Comparison of ENCODE assay signal across 1 cellular context in the genomic region with DNA sequence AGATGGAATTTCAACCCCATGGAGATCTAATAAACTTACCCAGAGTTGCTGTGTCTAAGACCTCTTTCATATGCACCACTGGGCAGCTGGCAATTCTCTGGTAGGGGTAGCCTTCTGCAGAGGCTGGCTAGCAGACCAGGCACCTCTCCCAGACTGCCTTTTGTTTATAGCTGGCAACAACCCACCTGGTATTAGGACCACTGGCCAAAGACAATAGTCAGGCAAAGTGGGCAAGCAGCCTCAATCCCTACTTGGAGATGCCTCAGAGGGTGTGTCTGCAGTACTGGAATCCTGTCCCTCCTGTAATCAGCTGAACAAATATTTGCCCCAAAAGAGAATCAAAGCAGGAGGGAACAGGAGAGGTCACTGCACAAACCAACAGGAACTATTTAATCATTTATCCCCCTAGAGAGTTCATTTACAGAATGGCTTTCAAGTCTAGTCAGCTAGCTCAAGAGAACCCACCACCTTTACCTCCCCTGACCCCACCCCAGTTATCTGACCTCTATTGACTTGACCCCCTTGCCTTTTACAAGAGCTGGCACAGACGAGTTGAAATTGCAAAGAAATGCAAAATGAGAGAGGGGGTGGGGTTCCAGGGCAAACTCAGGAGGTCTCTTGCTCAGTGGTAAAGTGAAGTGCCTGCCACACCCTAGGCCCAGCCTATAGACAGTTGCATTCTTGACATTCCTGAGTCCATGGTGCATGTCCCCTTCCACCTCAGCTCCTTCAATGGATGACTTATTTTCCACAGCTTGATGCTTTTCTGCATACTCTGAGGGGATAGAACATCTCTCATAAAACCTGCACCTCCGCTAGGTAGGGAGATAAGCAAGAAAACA.
TF ChIP-seq lines count a peak whose summit lies in the region.

No MANE protein-coding gene starts in this region.

TF ChIP-seq in HepG2, 621 proteins besides CTCF, POLR2A, EP300 and RAD21 (continued from another document and continues in another):
- TF ChIP-seq, protein P1, sequence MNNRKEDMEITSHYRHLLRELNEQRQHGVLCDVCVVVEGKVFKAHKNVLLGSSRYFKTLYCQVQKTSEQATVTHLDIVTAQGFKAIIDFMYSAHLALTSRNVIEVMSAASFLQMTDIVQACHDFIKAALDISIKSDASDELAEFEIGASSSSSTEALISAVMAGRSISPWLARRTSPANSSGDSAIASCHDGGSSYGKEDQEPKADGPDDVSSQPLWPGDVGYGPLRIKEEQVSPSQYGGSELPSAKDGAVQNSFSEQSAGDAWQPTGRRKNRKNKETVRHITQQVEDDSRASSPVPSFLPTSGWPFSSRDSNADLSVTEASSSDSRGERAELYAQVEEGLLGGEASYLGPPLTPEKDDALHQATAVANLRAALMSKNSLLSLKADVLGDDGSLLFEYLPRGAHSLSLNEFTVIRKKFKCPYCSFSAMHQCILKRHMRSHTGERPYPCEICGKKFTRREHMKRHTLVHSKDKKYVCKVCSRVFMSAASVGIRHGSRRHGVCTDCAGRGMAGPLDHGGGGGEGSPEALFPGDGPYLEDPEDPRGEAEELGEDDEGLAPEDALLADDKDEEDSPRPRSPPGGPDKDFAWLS (CRISPR knock-in tag; IDR thresholded peaks at IDR 0.05; ENCODE audit: borderline replicate concordance), result peak; percentile 96
- no peak; the same call in none of the 2 replicates for TF ChIP-seq HNRNPL (IDR thresholded peaks at IDR 0.05; ENCODE audit: low read depth, low read length)
- peak; percentile 77 for TF ChIP-seq THAP11 (CRISPR knock-in tag; IDR thresholded peaks at IDR 0.05)
- peak; percentile 92; the same call in 1 of the 2 replicates for TF ChIP-seq NFATC3 (CRISPR knock-in tag; IDR thresholded peaks at IDR 0.05)
- TF ChIP-seq, protein P2, sequence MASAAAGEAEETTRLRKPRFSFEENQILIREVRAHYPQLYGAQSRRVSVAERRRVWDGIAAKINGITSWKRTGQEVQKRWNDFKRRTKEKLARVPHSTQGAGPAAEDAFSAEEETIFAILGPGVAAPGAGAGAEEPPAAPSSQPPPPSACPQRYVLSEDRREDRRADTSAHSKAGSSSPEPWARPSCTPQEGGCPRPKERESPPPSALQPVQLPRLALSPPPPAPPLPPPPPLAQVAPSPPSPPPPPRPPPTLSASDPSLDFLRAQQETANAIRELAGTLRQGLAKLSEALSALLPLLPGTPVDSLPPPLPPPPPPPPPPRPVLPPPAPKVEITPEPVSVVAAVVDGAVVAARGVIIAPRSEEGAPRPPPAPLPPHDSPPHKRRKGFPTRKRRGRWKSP (CRISPR knock-in tag; IDR thresholded peaks at IDR 0.05), result peak; percentile 82; the same call in 1 of the 2 replicates
- no peak for TF ChIP-seq ZFP62 (CRISPR knock-in tag; IDR thresholded peaks at IDR 0.05)
- peak; percentile 71; the same call in 1 of the 2 replicates for TF ChIP-seq ZNF160 (CRISPR knock-in tag; IDR thresholded peaks at IDR 0.05)
- TF ChIP-seq, protein P3, sequence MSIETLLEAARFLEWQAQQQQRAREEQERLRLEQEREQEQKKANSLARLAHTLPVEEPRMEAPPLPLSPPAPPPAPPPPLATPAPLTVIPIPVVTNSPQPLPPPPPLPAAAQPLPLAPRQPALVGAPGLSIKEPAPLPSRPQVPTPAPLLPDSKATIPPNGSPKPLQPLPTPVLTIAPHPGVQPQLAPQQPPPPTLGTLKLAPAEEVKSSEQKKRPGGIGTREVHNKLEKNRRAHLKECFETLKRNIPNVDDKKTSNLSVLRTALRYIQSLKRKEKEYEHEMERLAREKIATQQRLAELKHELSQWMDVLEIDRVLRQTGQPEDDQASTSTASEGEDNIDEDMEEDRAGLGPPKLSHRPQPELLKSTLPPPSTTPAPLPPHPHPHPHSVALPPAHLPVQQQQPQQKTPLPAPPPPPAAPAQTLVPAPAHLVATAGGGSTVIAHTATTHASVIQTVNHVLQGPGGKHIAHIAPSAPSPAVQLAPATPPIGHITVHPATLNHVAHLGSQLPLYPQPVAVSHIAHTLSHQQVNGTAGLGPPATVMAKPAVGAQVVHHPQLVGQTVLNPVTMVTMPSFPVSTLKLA (IDR thresholded peaks at IDR 0.05), result 0 out of 2 replicates have a peak, but pooled peaks have one; percentile 11
- TF ChIP-seq SP2 (CRISPR knock-in tag; IDR thresholded peaks at IDR 0.05), result no peak
- TF ChIP-seq, protein P4, sequence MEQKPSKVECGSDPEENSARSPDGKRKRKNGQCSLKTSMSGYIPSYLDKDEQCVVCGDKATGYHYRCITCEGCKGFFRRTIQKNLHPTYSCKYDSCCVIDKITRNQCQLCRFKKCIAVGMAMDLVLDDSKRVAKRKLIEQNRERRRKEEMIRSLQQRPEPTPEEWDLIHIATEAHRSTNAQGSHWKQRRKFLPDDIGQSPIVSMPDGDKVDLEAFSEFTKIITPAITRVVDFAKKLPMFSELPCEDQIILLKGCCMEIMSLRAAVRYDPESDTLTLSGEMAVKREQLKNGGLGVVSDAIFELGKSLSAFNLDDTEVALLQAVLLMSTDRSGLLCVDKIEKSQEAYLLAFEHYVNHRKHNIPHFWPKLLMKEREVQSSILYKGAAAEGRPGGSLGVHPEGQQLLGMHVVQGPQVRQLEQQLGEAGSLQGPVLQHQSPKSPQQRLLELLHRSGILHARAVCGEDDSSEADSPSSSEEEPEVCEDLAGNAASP (CRISPR knock-in tag; IDR thresholded peaks at IDR 0.05; ENCODE audit: borderline replicate concordance), result peak; percentile 100
- 0 out of 2 replicates have a peak, but pooled peaks have one; percentile 42 for TF ChIP-seq NCOA5 (CRISPR knock-in tag; IDR thresholded peaks at IDR 0.05)
- TF ChIP-seq ZNF546 (CRISPR knock-in tag; conservative IDR thresholded peaks at IDR 0.05), result 0 out of 2 replicates have a peak, but pooled peaks have one; percentile 85
- TF ChIP-seq ZNF790 (CRISPR knock-in tag; IDR thresholded peaks at IDR 0.05; ENCODE audit: borderline replicate concordance), result no peak
- peak; percentile 71 for TF ChIP-seq ZFX (CRISPR knock-in tag; IDR thresholded peaks at IDR 0.05; ENCODE audit: low read depth)
- no peak for TF ChIP-seq ZNF274 (CRISPR knock-in tag; IDR thresholded peaks at IDR 0.05)
- TF ChIP-seq, protein P5, sequence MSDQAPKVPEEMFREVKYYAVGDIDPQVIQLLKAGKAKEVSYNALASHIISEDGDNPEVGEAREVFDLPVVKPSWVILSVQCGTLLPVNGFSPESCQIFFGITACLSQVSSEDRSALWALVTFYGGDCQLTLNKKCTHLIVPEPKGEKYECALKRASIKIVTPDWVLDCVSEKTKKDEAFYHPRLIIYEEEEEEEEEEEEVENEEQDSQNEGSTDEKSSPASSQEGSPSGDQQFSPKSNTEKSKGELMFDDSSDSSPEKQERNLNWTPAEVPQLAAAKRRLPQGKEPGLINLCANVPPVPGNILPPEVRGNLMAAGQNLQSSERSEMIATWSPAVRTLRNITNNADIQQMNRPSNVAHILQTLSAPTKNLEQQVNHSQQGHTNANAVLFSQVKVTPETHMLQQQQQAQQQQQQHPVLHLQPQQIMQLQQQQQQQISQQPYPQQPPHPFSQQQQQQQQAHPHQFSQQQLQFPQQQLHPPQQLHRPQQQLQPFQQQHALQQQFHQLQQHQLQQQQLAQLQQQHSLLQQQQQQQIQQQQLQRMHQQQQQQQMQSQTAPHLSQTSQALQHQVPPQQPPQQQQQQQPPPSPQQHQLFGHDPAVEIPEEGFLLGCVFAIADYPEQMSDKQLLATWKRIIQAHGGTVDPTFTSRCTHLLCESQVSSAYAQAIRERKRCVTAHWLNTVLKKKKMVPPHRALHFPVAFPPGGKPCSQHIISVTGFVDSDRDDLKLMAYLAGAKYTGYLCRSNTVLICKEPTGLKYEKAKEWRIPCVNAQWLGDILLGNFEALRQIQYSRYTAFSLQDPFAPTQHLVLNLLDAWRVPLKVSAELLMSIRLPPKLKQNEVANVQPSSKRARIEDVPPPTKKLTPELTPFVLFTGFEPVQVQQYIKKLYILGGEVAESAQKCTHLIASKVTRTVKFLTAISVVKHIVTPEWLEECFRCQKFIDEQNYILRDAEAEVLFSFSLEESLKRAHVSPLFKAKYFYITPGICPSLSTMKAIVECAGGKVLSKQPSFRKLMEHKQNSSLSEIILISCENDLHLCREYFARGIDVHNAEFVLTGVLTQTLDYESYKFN (CRISPR knock-in tag; conservative IDR thresholded peaks at IDR 0.05), result peak; percentile 96
- TF ChIP-seq, protein P6, sequence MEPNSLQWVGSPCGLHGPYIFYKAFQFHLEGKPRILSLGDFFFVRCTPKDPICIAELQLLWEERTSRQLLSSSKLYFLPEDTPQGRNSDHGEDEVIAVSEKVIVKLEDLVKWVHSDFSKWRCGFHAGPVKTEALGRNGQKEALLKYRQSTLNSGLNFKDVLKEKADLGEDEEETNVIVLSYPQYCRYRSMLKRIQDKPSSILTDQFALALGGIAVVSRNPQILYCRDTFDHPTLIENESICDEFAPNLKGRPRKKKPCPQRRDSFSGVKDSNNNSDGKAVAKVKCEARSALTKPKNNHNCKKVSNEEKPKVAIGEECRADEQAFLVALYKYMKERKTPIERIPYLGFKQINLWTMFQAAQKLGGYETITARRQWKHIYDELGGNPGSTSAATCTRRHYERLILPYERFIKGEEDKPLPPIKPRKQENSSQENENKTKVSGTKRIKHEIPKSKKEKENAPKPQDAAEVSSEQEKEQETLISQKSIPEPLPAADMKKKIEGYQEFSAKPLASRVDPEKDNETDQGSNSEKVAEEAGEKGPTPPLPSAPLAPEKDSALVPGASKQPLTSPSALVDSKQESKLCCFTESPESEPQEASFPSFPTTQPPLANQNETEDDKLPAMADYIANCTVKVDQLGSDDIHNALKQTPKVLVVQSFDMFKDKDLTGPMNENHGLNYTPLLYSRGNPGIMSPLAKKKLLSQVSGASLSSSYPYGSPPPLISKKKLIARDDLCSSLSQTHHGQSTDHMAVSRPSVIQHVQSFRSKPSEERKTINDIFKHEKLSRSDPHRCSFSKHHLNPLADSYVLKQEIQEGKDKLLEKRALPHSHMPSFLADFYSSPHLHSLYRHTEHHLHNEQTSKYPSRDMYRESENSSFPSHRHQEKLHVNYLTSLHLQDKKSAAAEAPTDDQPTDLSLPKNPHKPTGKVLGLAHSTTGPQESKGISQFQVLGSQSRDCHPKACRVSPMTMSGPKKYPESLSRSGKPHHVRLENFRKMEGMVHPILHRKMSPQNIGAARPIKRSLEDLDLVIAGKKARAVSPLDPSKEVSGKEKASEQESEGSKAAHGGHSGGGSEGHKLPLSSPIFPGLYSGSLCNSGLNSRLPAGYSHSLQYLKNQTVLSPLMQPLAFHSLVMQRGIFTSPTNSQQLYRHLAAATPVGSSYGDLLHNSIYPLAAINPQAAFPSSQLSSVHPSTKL (CRISPR knock-in tag; IDR thresholded peaks at IDR 0.05), result peak; percentile 97
- TF ChIP-seq SP140L (CRISPR knock-in tag; IDR thresholded peaks at IDR 0.05; ENCODE audit: borderline replicate concordance), result no peak
- TF ChIP-seq, protein P7, sequence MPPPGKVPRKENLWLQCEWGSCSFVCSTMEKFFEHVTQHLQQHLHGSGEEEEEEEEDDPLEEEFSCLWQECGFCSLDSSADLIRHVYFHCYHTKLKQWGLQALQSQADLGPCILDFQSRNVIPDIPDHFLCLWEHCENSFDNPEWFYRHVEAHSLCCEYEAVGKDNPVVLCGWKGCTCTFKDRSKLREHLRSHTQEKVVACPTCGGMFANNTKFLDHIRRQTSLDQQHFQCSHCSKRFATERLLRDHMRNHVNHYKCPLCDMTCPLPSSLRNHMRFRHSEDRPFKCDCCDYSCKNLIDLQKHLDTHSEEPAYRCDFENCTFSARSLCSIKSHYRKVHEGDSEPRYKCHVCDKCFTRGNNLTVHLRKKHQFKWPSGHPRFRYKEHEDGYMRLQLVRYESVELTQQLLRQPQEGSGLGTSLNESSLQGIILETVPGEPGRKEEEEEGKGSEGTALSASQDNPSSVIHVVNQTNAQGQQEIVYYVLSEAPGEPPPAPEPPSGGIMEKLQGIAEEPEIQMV (CRISPR knock-in tag; IDR thresholded peaks at IDR 0.05; ENCODE audit: low read depth), result no peak
- TF ChIP-seq ATF7-NPFF (CRISPR knock-in tag; IDR thresholded peaks at IDR 0.05; ENCODE audit: low read depth), result 0 out of 2 replicates have a peak, but pooled peaks have one; percentile 56
- TF ChIP-seq KLF6 (CRISPR knock-in tag; IDR thresholded peaks at IDR 0.05), result peak; percentile 90
- TF ChIP-seq TEAD3 (CRISPR knock-in tag; optimal IDR thresholded peaks at IDR 0.05; ENCODE audit: borderline replicate concordance), result peak; percentile 97
- no peak for TF ChIP-seq HOXA9 (CRISPR knock-in tag; IDR thresholded peaks at IDR 0.05; ENCODE audit: borderline replicate concordance)
- TF ChIP-seq ZNF138 (CRISPR knock-in tag; IDR thresholded peaks at IDR 0.05; ENCODE audit: low read depth), result peak; percentile 92
- no peak; the same call in 1 of the 2 replicates for TF ChIP-seq MYNN (CRISPR knock-in tag; IDR thresholded peaks at IDR 0.05; ENCODE audit: low read depth)
- TF ChIP-seq, protein P8, sequence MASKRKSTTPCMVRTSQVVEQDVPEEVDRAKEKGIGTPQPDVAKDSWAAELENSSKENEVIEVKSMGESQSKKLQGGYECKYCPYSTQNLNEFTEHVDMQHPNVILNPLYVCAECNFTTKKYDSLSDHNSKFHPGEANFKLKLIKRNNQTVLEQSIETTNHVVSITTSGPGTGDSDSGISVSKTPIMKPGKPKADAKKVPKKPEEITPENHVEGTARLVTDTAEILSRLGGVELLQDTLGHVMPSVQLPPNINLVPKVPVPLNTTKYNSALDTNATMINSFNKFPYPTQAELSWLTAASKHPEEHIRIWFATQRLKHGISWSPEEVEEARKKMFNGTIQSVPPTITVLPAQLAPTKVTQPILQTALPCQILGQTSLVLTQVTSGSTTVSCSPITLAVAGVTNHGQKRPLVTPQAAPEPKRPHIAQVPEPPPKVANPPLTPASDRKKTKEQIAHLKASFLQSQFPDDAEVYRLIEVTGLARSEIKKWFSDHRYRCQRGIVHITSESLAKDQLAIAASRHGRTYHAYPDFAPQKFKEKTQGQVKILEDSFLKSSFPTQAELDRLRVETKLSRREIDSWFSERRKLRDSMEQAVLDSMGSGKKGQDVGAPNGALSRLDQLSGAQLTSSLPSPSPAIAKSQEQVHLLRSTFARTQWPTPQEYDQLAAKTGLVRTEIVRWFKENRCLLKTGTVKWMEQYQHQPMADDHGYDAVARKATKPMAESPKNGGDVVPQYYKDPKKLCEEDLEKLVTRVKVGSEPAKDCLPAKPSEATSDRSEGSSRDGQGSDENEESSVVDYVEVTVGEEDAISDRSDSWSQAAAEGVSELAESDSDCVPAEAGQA (IDR thresholded peaks at IDR 0.05; ENCODE audit: low read depth), result no peak
- TF ChIP-seq, protein P8 (CRISPR knock-in tag; IDR thresholded peaks at IDR 0.05; ENCODE audit: borderline replicate concordance), result no peak; the same call in 1 of the 2 replicates
